25 cellular contexts compared by ENCODE assay signal in genomic region chr3:8540456-8540855, GRCh38. TPM values are rescaled to one million over a fixed set of nuclear protein-coding genes. Genes with fewer than 3 reads are reported as not detected.
DNase-seq lines count a peak whose midpoint lies in the region; TF ChIP-seq lines count a peak whose summit lies in the region.
"Had no signal": no experiment of that assay in that cellular context is flagged by ENCODE, and none has a peak within 500 bp of the region (broad histone marks: within the 10 kb centered on the region; RNA-seq: fewer than 3 reads in every experiment).

No MANE protein-coding gene starts in this region.

- H3K79me2 ChIP-seq in hepatocyte = no peaks in the 10 kb centered on the region

- intact Hi-C loops in left ventricle myocardium inferior (cut with micrococcal nuclease) = no loop called here

- WGBS in hepatocyte (ENCODE audit: low lambda C conversion rate, missing lambda C conversion rate) = 76% methylated on average over 6 of the region's 6 CpGs

- H3K27me3 Mint-ChIP-seq in nephron progenitor cell (ENCODE audit: low read depth, poor library complexity) (peaks cover 3% of the 10 kb centered on the region), type B pancreatic cell (peaks cover 3% of the 10 kb centered on the region)
- H3K27me3 Mint-ChIP-seq: B cell; CD8-positive, alpha-beta memory T cell had no signal

- no peak overlapping the region for H2AFZ ChIP-seq in hepatocyte

- DNase-seq in left ventricle myocardium inferior (no peak), right atrium auricular region (ENCODE audit: low spot score) (no peak), dermis microvascular lymphatic vessel endothelial cell (ENCODE audit: low read depth in 2 of 2) (peak; percentile 69 to 76), nephron progenitor cell (no peak), globus pallidus (ENCODE audit: low spot score) (no peak), AG20443 (ENCODE audit: low spot score) (no peak), hepatocyte (ENCODE audit: low spot score) (no peak), type B pancreatic cell (ENCODE audit: extremely low spot score, unreplicated experiment) (no peak)
- DNase-seq: activated naive CD4-positive, alpha-beta T cell treated with anti-CD3 and anti-CD28 coated beads, Interleukin-2, amount 50 U/mL, for 16 hours; anterior cingulate cortex; caudate nucleus; CD8-positive, alpha-beta memory T cell; GOT3; mucosa of descending colon; NCI-H146; NCI-H2171 treated with DMSO at 0.1 percent for 48 hours; NCI-H526; stimulated activated CD8-positive, alpha-beta memory T cell treated with anti-CD3 and anti-CD28 coated beads, Interleukin-4, amount 100 ng/mL, for 48 hours; stomach; transverse colon had no signal

- H3K4me2 ChIP-seq in hepatocyte = no peak overlapping the region
- H3K4me2 ChIP-seq: A549, KMS-11 had no signal

- H3K27ac Mint-ChIP-seq in nephron progenitor cell (peak overlapping the region; percentile 97), type B pancreatic cell (no peak overlapping the region)
- H3K27ac Mint-ChIP-seq: activated T-helper 1 cell treated with anti-CD3 and anti-CD28 coated beads, Interleukin-12 subunit alpha, Interleukin-12 subunit beta, Interleukin-2, Interleukin-4 antibody, amounts not matched to agents 30 ng/mL and 10 ng/mL and 1 ng/mL, durations not matched to agents 14 hours and 24 hours and 36 hours; B cell; CD8-positive, alpha-beta memory T cell had no signal

- peaks cover 74% of the 10 kb centered on the region for H3K36me3 ChIP-seq in left ventricle myocardium inferior
- peaks cover 78% of the 10 kb centered on the region for H3K36me3 ChIP-seq in right atrium auricular region
- H3K36me3 ChIP-seq in hepatocyte (replicated peaks; ENCODE audit: insufficient read depth, low read depth) = no peaks in the 10 kb centered on the region
- H3K36me3 ChIP-seq: transverse colon had no signal

- peaks cover 48% of the 10 kb centered on the region for H3K4me1 ChIP-seq in left ventricle myocardium inferior
- H3K4me1 ChIP-seq in right atrium auricular region = peaks cover 0 to 36% of the 10 kb centered on the region in 2 donors
- H3K4me1 ChIP-seq in hepatocyte (ENCODE audit: insufficient read depth) = peaks cover 6% of the 10 kb centered on the region
- H3K4me1 ChIP-seq: A549, stomach, transverse colon had no signal

- H3K27me3 ChIP-seq in left ventricle myocardium inferior (ENCODE audit: low read depth) (no peaks in the 10 kb centered on the region), right atrium auricular region (no peaks in the 10 kb centered on the region), hepatocyte (no peaks in the 10 kb centered on the region)
- H3K27me3 ChIP-seq: stomach, transverse colon had no signal

- peaks cover 29% of the 10 kb centered on the region for H3K36me3 Mint-ChIP-seq in nephron progenitor cell (ENCODE audit: low read depth)
- H3K36me3 Mint-ChIP-seq in type B pancreatic cell = peaks cover 16% of the 10 kb centered on the region
- H3K36me3 Mint-ChIP-seq: CD8-positive, alpha-beta memory T cell had no signal

- H3K9me3 ChIP-seq in left ventricle myocardium inferior (replicated peaks) (no peaks in the 10 kb centered on the region), right atrium auricular region (no peaks in the 10 kb centered on the region), hepatocyte (ENCODE audit: low read depth) (no peaks in the 10 kb centered on the region)
- H3K9me3 ChIP-seq: A549, mucosa of descending colon, stomach, transverse colon had no signal

- H3K4me3 Mint-ChIP-seq in nephron progenitor cell (no peak overlapping the region), type B pancreatic cell (no peak overlapping the region)
- H3K4me3 Mint-ChIP-seq: activated T-helper 1 cell treated with anti-CD3 and anti-CD28 coated beads, Interleukin-12 subunit alpha, Interleukin-12 subunit beta, Interleukin-2, Interleukin-4 antibody, amounts not matched to agents 30 ng/mL and 10 ng/mL and 1 ng/mL, durations not matched to agents 14 hours and 24 hours and 36 hours; B cell; CD8-positive, alpha-beta memory T cell had no signal

- H3K4me3 ChIP-seq in left ventricle myocardium inferior = no peak overlapping the region
- H3K4me3 ChIP-seq in right atrium auricular region = no peak overlapping the region
- no peak overlapping the region for H3K4me3 ChIP-seq in hepatocyte
- H3K4me3 ChIP-seq: A549, mucosa of descending colon, stomach, transverse colon had no signal

- H4K20me1 ChIP-seq in hepatocyte (ENCODE audit: insufficient read depth, poor library complexity, severe bottlenecking) = no peaks in the 10 kb centered on the region

- H3K27ac ChIP-seq in left ventricle myocardium inferior (replicated peaks) = peak overlapping the region; percentile 23
- H3K27ac ChIP-seq in right atrium auricular region = no peak overlapping the region
- H3K27ac ChIP-seq in hepatocyte = no peak overlapping the region
- H3K27ac ChIP-seq: A549, epithelial cell of prostate, KMS-11, transverse colon had no signal

- H3K9me2 ChIP-seq in hepatocyte (replicated peaks; ENCODE audit: insufficient read depth) = no peaks in the 10 kb centered on the region

- TF ChIP-seq CTCF in left ventricle myocardium inferior (IDR thresholded peaks at IDR 0.05; ENCODE audit: borderline replicate concordance) = no peak
- TF ChIP-seq CTCF in right atrium auricular region (IDR thresholded peaks at IDR 0.05) = no peak
- TF ChIP-seq CTCF in nephron progenitor cell (IDR thresholded peaks at IDR 0.05) = no peak
- TF ChIP-seq CTCF in hepatocyte (IDR thresholded peaks at IDR 0.05; ENCODE audit: poor library complexity) = no peak
- no peak for TF ChIP-seq CTCF in type B pancreatic cell (conservative IDR thresholded peaks at IDR 0.05)

- peaks cover 67% of the 10 kb centered on the region for H3K4me1 Mint-ChIP-seq in nephron progenitor cell
- H3K4me1 Mint-ChIP-seq in type B pancreatic cell (ENCODE audit: unreplicated experiment) = peaks cover 33% of the 10 kb centered on the region
- H3K4me1 Mint-ChIP-seq: B cell; CD8-positive, alpha-beta memory T cell had no signal

- peaks cover 7% of the 10 kb centered on the region for H3K9me3 Mint-ChIP-seq in nephron progenitor cell
- no peaks in the 10 kb centered on the region for H3K9me3 Mint-ChIP-seq in type B pancreatic cell
- H3K9me3 Mint-ChIP-seq: activated T-helper 1 cell treated with anti-CD3 and anti-CD28 coated beads, Interleukin-12 subunit alpha, Interleukin-12 subunit beta, Interleukin-2, Interleukin-4 antibody, amounts not matched to agents 30 ng/mL and 10 ng/mL and 1 ng/mL, durations not matched to agents 14 hours and 24 hours and 36 hours; CD8-positive, alpha-beta memory T cell had no signal

RNA-seq across cellular contexts. Expression of gene LMCD1, which starts 38.8 kb away (rescaled TPM):
- total RNA-seq in left ventricle myocardium inferior = 72.9 TPM
- total RNA-seq in right atrium auricular region = 10 to 100 TPM; 73.5 to 79.0 TPM
- 17.3 and 28.8 TPM in 2 replicates for total RNA-seq in dermis microvascular lymphatic vessel endothelial cell
- total RNA-seq in hepatocyte = 185 and 195 TPM in 2 replicates
- polyA plus RNA-seq in hepatocyte = 325 and 347 TPM in 2 replicates
- 12.8 and 33.1 TPM in 2 replicates for total RNA-seq in type B pancreatic cell (ENCODE audit: low replicate concordance)

Comparison
In these comparisons a context has a peak if more than half of its experiments do, and no peak if none do; other contexts are left out.
1. DNase-seq: peak in dermis microvascular lymphatic vessel endothelial cell (2 of 2); none in left ventricle myocardium inferior (single experiment), right atrium auricular region (single experiment), nephron progenitor cell (single experiment), globus pallidus (single experiment), AG20443 (single experiment), hepatocyte (single experiment) and type B pancreatic cell (single experiment).